In the genomic region with DNA sequence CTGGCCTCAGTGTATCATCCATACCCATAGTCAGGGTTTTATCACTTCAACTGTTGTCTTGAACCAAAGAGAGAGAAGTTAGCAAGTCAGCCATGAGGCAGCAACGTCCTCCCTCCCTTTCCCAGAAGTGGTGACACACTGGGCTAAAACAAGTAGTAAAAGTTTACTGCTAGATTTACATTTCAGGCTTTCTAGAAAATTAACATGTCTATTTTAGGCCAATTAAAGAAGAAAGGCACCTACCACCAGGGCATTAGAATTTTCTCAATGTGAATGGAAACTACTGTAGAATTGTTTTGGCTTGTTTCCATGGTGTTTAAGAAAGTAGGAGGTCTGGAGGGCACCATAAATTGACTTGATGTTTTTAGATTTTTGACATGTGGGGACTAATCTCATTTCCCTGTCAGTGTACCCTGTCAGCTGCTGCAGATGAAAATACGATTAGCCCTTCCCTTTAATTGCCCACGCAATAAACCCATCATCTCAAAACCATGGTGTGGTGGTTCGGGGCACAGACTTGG, we compare ENCODE assay signal across 13 cellular contexts.
DNase-seq lines count a peak whose midpoint lies in the region; ATAC-seq, FAIRE-seq and TF ChIP-seq lines count a peak whose summit lies in the region.
"Had no signal": no experiment of that assay in that cellular context is flagged by ENCODE, and none has a peak within 500 bp of the region (broad histone marks: within the 10 kb centered on the region; RNA-seq: fewer than 3 reads in every experiment).

No MANE protein-coding gene starts in this region.

- H3K4me1 ChIP-seq in ACC112 (ENCODE audit: control insufficient read depth, insufficient read depth, low read length, unreplicated experiment): peaks cover 57% of the 10 kb centered on the region
- H3K4me1 ChIP-seq: transverse colon had no signal

- peak; percentile 67 for FAIRE-seq in GM12891 (lab: Jason Lieb, UNC)

- ATAC-seq in SK-N-SH treated with all-trans-retinoic acid at 6 μM for 48 hours (peak; percentile 39; the same call in 2 of the 3 replicates), HG03095 (IDR thresholded peaks at IDR 0.05; ENCODE audit: unreplicated experiment) (no peak), GM21367 (IDR thresholded peaks at IDR 0.05; ENCODE audit: unreplicated experiment) (no peak)
- ATAC-seq: right cardiac atrium had no signal

- TF ChIP-seq POLR2A in GM12891 (IDR thresholded peaks at IDR 0.05; ENCODE audit: low read depth, low read length): no peak

- no peaks in the 10 kb centered on the region for H3K27me3 ChIP-seq in ACC112 (ENCODE audit: insufficient read depth, low read length)
- H3K27me3 ChIP-seq: esophagus squamous epithelium, MG63, transverse colon had no signal

- peak overlapping the region; percentile 1 for H2AFZ ChIP-seq in ACC112 (ENCODE audit: low read length, unreplicated experiment)

- no peak overlapping the region for H3K4me3 ChIP-seq in ACC112 (ENCODE audit: low read depth, low read length)
- H3K4me3 ChIP-seq: esophagus squamous epithelium, MG63, transverse colon had no signal

- no peaks in the 10 kb centered on the region for H3K36me3 ChIP-seq in ACC112 (ENCODE audit: insufficient read depth, low read length)
- H3K36me3 ChIP-seq: esophagus squamous epithelium, MG63, transverse colon had no signal

- no peaks in the 10 kb centered on the region for H3K79me2 ChIP-seq in ACC112 (ENCODE audit: control insufficient read depth, insufficient read depth, low read length, unreplicated experiment)

- DNase-seq in GM12891 (ENCODE audit: insufficient read length, low spot score) (no peak), iPS DF 4.7 (ENCODE audit: extremely low read depth, low spot score) (peak; percentile 56), NCI-H2227 (lab: John Stamatoyannopoulos, UW; ENCODE audit: unreplicated experiment) (no peak), NCI-H1417 treated with DMSO at 0.1 percent for 48 hours (lab: John Stamatoyannopoulos, UW) (no peak)
- DNase-seq: activated naive CD4-positive, alpha-beta T cell treated with anti-CD3 and anti-CD28 coated beads, Interleukin-2, amount 10 ng/mL, durations not matched to agents 7 days and 5 days; esophagus squamous epithelium; MG63; right cardiac atrium; transverse colon had no signal

- no peak overlapping the region for H3K27ac ChIP-seq in ACC112 (ENCODE audit: low read depth, low read length)
- H3K27ac ChIP-seq: esophagus squamous epithelium, transverse colon had no signal

TF ChIP-seq in GM12891, 5 proteins besides CTCF, POLR2A, EP300 and RAD21:
- TF ChIP-seq POU2F2 (IDR thresholded peaks at IDR 0.05; ENCODE audit: low read depth, low read length): no peak
- TF ChIP-seq TAF1 (IDR thresholded peaks at IDR 0.05; ENCODE audit: low read depth, low read length): no peak

TF ChIP-seq in SK-N-SH treated with all-trans-retinoic acid at 6 μM for 48 hours, 23 proteins besides CTCF, POLR2A, EP300 and RAD21:
- TF ChIP-seq ARNTL (CRISPR knock-in tag; IDR thresholded peaks at IDR 0.05; ENCODE audit: borderline replicate concordance, low read depth): no peak
- TF ChIP-seq CSRNP3 (CRISPR knock-in tag; IDR thresholded peaks at IDR 0.05): no peak
- no peak for TF ChIP-seq ZFP3 (CRISPR knock-in tag; IDR thresholded peaks at IDR 0.05)
- TF ChIP-seq PATZ1 (CRISPR knock-in tag; IDR thresholded peaks at IDR 0.05; ENCODE audit: borderline replicate concordance): no peak
- TF ChIP-seq ZC3H10 (CRISPR knock-in tag; IDR thresholded peaks at IDR 0.05): no peak
- TF ChIP-seq ZFP30 (CRISPR knock-in tag; IDR thresholded peaks at IDR 0.05): no peak
- TF ChIP-seq POU6F1 (CRISPR knock-in tag; IDR thresholded peaks at IDR 0.05; ENCODE audit: borderline replicate concordance, low read depth): no peak
- no peak for TF ChIP-seq RARB (CRISPR knock-in tag; IDR thresholded peaks at IDR 0.05)
- no peak for TF ChIP-seq TCF4 (CRISPR knock-in tag; IDR thresholded peaks at IDR 0.05; ENCODE audit: borderline replicate concordance)
- TF ChIP-seq ZNF565 (CRISPR knock-in tag; conservative IDR thresholded peaks at IDR 0.05; ENCODE audit: low read depth): no peak
- no peak for TF ChIP-seq TSHZ2 (CRISPR knock-in tag; IDR thresholded peaks at IDR 0.05)
TF ChIP-seq in SK-N-SH treated with all-trans-retinoic acid at 6 μM for 48 hours: peak in this region for 0.
